In genomic region chr11:1382429-1382828, GRCh38 we compare ENCODE assay signal across 9 cellular contexts. TPM values are rescaled to one million over a fixed set of nuclear protein-coding genes. Genes with fewer than 3 reads are reported as not detected.
DNase-seq lines count a peak whose midpoint lies in the region; ATAC-seq and TF ChIP-seq lines count a peak whose summit lies in the region.
"Had no signal": no experiment of that assay in that cellular context is flagged by ENCODE, and none has a peak within 500 bp of the region (broad histone marks: within the 10 kb centered on the region; RNA-seq: fewer than 3 reads in every experiment).

No MANE protein-coding gene starts in this region.

- CTCF ChIA-PET in activated CD4-positive, alpha-beta T cell treated with anti-CD3 and anti-CD28 coated beads for 36 hours (lab: Charles Lee), result interaction anchor here (0.7 to 2.2 kb wide), 2 partner anchors 10 to 73 kb away, joined by 3 to 6 read pairs; partner anchors contain the start of gene TOLLIP

- POLR2A ChIA-PET in activated CD4-positive, alpha-beta T cell treated with anti-CD3 and anti-CD28 coated beads for 36 hours (lab: Charles Lee), result no interaction called here

- intact Hi-C loops in activated CD4-positive, alpha-beta T cell treated with anti-CD3 and anti-CD28 coated beads for 36 hours (cut with DNase I, micrococcal nuclease), result loop anchor here (2.0 to 10.0 kb wide), 3 partner anchors 118 to 686 kb away; partner anchors contain the start of genes POLR2L (in 1 of the 2) and TSPAN4 (in 1 of the 2)

- peak overlapping the region; percentile 43 for H3K27ac Mint-ChIP-seq in activated CD4-positive, alpha-beta T cell treated with anti-CD3 and anti-CD28 coated beads for 36 hours
- H3K27ac Mint-ChIP-seq in T-helper 17 cell (peak overlapping the region; percentile 84), glutamatergic neuron (ENCODE audit: unreplicated experiment) (peak overlapping the region; percentile 48)
- H3K27ac Mint-ChIP-seq in stimulated activated naive CD8-positive, alpha-beta T cell treated with anti-CD3 and anti-CD28 coated beads, Interleukin-15, amount 100 ng/mL, for 72 hours, result peak overlapping the region; percentile 91 to 97

- peak overlapping the region; percentile 66 for H3K4me3 Mint-ChIP-seq in activated CD4-positive, alpha-beta T cell treated with anti-CD3 and anti-CD28 coated beads for 36 hours
- H3K4me3 Mint-ChIP-seq in T-helper 17 cell (peak overlapping the region; percentile 73), glutamatergic neuron (ENCODE audit: unreplicated experiment) (no peak overlapping the region)
- H3K4me3 Mint-ChIP-seq in stimulated activated naive CD8-positive, alpha-beta T cell treated with anti-CD3 and anti-CD28 coated beads, Interleukin-15, amount 100 ng/mL, for 72 hours, result peak overlapping the region; percentile 84 to 86

- no peak for ATAC-seq in activated CD4-positive, alpha-beta T cell treated with anti-CD3 and anti-CD28 coated beads for 36 hours
- no peak for ATAC-seq in T-helper 17 cell
- peak; percentile 35 for ATAC-seq in stimulated activated naive CD8-positive, alpha-beta T cell treated with anti-CD3 and anti-CD28 coated beads, Interleukin-15, amount 100 ng/mL, for 72 hours

- no peaks in the 10 kb centered on the region for H3K27me3 Mint-ChIP-seq in activated CD4-positive, alpha-beta T cell treated with anti-CD3 and anti-CD28 coated beads for 36 hours
- H3K27me3 Mint-ChIP-seq in T-helper 17 cell (no peaks in the 10 kb centered on the region), glutamatergic neuron (ENCODE audit: unreplicated experiment) (peaks cover 7% of the 10 kb centered on the region)
- peaks cover 23% of the 10 kb centered on the region for H3K27me3 Mint-ChIP-seq in stimulated activated naive CD8-positive, alpha-beta T cell treated with anti-CD3 and anti-CD28 coated beads, Interleukin-15, amount 100 ng/mL, for 72 hours

- peaks cover 16% of the 10 kb centered on the region for H3K4me1 Mint-ChIP-seq in activated CD4-positive, alpha-beta T cell treated with anti-CD3 and anti-CD28 coated beads for 36 hours
- H3K4me1 Mint-ChIP-seq in T-helper 17 cell (peaks cover 4% of the 10 kb centered on the region), glutamatergic neuron (ENCODE audit: low read depth, unreplicated experiment) (peaks cover 4% of the 10 kb centered on the region)
- peaks cover 38% of the 10 kb centered on the region for H3K4me1 Mint-ChIP-seq in stimulated activated naive CD8-positive, alpha-beta T cell treated with anti-CD3 and anti-CD28 coated beads, Interleukin-15, amount 100 ng/mL, for 72 hours

- H3K9me3 Mint-ChIP-seq in activated CD4-positive, alpha-beta T cell treated with anti-CD3 and anti-CD28 coated beads for 36 hours (ENCODE audit: low read depth), result no peaks in the 10 kb centered on the region
- H3K9me3 Mint-ChIP-seq in glutamatergic neuron (ENCODE audit: unreplicated experiment), result peaks cover 3% of the 10 kb centered on the region
- no peaks in the 10 kb centered on the region for H3K9me3 Mint-ChIP-seq in stimulated activated naive CD8-positive, alpha-beta T cell treated with anti-CD3 and anti-CD28 coated beads, Interleukin-15, amount 100 ng/mL, for 72 hours

- TF ChIP-seq CTCF in glutamatergic neuron (IDR thresholded peaks at IDR 0.05; ENCODE audit: partially characterized antibody, unreplicated experiment) (no peak), foreskin fibroblast (IDR thresholded peaks at IDR 0.05; ENCODE audit: low read depth, low read length) (no peak)

- H3K9me3 ChIP-seq in T-helper 17 cell (ENCODE audit: control insufficient read depth, low read length, poor library complexity, severe bottlenecking), result no peaks in the 10 kb centered on the region
- H3K9me3 ChIP-seq: SJCRH30 had no signal

- H3K4me3 ChIP-seq in foreskin fibroblast (ENCODE audit: low read depth in 1 of 2, low read length in 2 of 2), result no peak overlapping the region

- H3K36me3 Mint-ChIP-seq in activated CD4-positive, alpha-beta T cell treated with anti-CD3 and anti-CD28 coated beads for 36 hours (ENCODE audit: low read depth), result no peaks in the 10 kb centered on the region
- no peaks in the 10 kb centered on the region for H3K36me3 Mint-ChIP-seq in T-helper 17 cell (ENCODE audit: low read depth)
- no peaks in the 10 kb centered on the region for H3K36me3 Mint-ChIP-seq in glutamatergic neuron (ENCODE audit: unreplicated experiment)

- DNase-seq in activated CD4-positive, alpha-beta T cell treated with anti-CD3 and anti-CD28 coated beads for 36 hours, result no peak
- DNase-seq in activated CD4-positive, alpha-beta T cell treated with anti-CD3 and anti-CD28 coated beads, Interleukin-2, amount 50 U/mL, for 48 hours, result no peak
- DNase-seq in T-helper 17 cell (no peak), glutamatergic neuron (no peak), cortex of kidney (lab: John Stamatoyannopoulos, UW) (no peak), foreskin fibroblast (no peak), OCI-M1 (lab: John Stamatoyannopoulos, UW) (no peak)
- DNase-seq in stimulated activated naive CD8-positive, alpha-beta T cell treated with anti-CD3 and anti-CD28 coated beads, Interleukin-15, amount 100 ng/mL, for 72 hours, result no peak

RNA-seq across cellular contexts. Expression of gene BRSK2, which starts 7.3 kb away (rescaled TPM):
- total RNA-seq in activated CD4-positive, alpha-beta T cell treated with anti-CD3 and anti-CD28 coated beads for 36 hours, result 1 to 10 TPM in 1 of 2 experiments, under 1 TPM in 1; 0.96 to 1.2 TPM
- under 1 TPM; 0.23 to 0.25 TPM for total RNA-seq in T-helper 17 cell
- 207 TPM for total RNA-seq in glutamatergic neuron (ENCODE audit: unreplicated experiment)
- total RNA-seq: SJCRH30 had no signal

Comparison
In these comparisons a context has a peak if more than half of its experiments do, and no peak if none do; other contexts are left out.
1. H3K27ac Mint-ChIP-seq: peak in every context shown above with its lines; median percentile 94 in stimulated activated naive CD8-positive, alpha-beta T cell treated with anti-CD3 and anti-CD28 coated beads, Interleukin-15, amount 100 ng/mL, for 72 hours; 84 in T-helper 17 cell; 48 in glutamatergic neuron; 43 in activated CD4-positive, alpha-beta T cell treated with anti-CD3 and anti-CD28 coated beads for 36 hours.
2. RNA of gene BRSK2, which starts 7.3 kb away (total RNA-seq): 207 TPM in glutamatergic neuron (single experiment); 0.96 to 1.2 TPM in activated CD4-positive, alpha-beta T cell treated with anti-CD3 and anti-CD28 coated beads for 36 hours and 0.23 to 0.25 TPM in T-helper 17 cell; every median in the first group is over 10 times any median in the second.